ENCODE assay signal across 21 cellular contexts in the genomic region with DNA sequence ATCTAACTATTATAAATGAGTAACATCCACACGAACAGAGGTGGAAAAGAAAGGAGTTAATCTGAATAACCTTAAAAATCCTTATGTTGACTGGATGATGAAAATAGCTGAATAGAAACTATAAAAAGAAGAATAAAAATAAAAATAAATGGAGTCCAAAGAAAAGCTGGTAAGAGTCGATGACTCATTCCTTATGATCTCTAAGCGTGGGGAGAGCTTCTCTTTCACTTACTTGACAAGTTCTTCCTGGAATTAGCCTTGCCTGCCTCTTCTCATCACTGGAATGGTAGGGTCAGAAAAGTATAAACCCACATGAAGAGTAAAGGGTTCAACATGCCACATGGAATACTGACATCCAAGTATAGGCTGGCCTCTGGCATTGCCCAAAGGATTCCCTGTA.
A peak's percentile ranks its signal among the peaks of the same experiment; 100 is the strongest.
DNase-seq lines count a peak whose midpoint lies in the region; ATAC-seq, FAIRE-seq and TF ChIP-seq lines count a peak whose summit lies in the region.
"Had no signal": no experiment of that assay in that cellular context is flagged by ENCODE, and none has a peak within 500 bp of the region (broad histone marks: within the 10 kb centered on the region; RNA-seq: fewer than 3 reads in every experiment).

No MANE protein-coding gene starts in this region.

- no peaks in the 10 kb centered on the region for H3K36me3 ChIP-seq in bronchial epithelial cell (ENCODE audit: control insufficient read depth, insufficient read depth, low read length)
- no peaks in the 10 kb centered on the region for H3K36me3 ChIP-seq in tibial artery
- H3K36me3 ChIP-seq: colonic mucosa, lower lobe of right lung, vagina had no signal

- peaks cover 2 to 8% of the 10 kb centered on the region in 2 donors for H3K9me3 Mint-ChIP-seq in effector memory CD8-positive, alpha-beta T cell

- H3K4me1 Mint-ChIP-seq in effector memory CD8-positive, alpha-beta T cell (ENCODE audit: low read depth in 2 of 2), result no peaks in the 10 kb centered on the region
- H3K4me1 Mint-ChIP-seq: immature natural killer cell, naive B cell had no signal

- FAIRE-seq in bronchial epithelial cell (lab: Jason Lieb, UNC), result no peak

- H3K27ac Mint-ChIP-seq in effector memory CD8-positive, alpha-beta T cell, result no peak overlapping the region
- H3K27ac Mint-ChIP-seq: immature natural killer cell, naive B cell had no signal

- H3K4me3 ChIP-seq in bronchial epithelial cell (ENCODE audit: low read depth, low read length), result no peak overlapping the region
- no peak overlapping the region for H3K4me3 ChIP-seq in tibial artery
- H3K4me3 ChIP-seq: colonic mucosa, lower lobe of right lung, skin epidermis, vagina had no signal

- peak; percentile 31 for DNase-seq in COLO829 (ENCODE audit: low spot score)
- DNase-seq in M059J (ENCODE audit: low read depth), result peak; percentile 55
- peak; percentile 55 for DNase-seq in bronchial epithelial cell (ENCODE audit: low read depth)
- peak; percentile 83 for DNase-seq in iris pigment epithelial cell (ENCODE audit: low read depth)
- no peak for DNase-seq in tibial artery
- DNase-seq in effector memory CD8-positive, alpha-beta T cell, result no peak
- DNase-seq in SW 1271 (lab: John Stamatoyannopoulos, UW), result no peak
- no peak for DNase-seq in activated CD4-positive, alpha-beta T cell treated with anti-CD3 and anti-CD28 coated beads, Interleukin-2, amount 50 U/mL, for 4 hours
- DNase-seq: activated CD8-positive, alpha-beta memory T cell treated with anti-CD3 and anti-CD28 coated beads, Interleukin-2, amount 50 U/mL, for 4 hours; colonic mucosa; COR-L47; immature natural killer cell; KBM-7; lower lobe of right lung; naive B cell; NCI-H1105; NCI-H69; SIG-M5; stimulated activated CD8-positive, alpha-beta memory T cell treated with anti-CD3 and anti-CD28 coated beads, Interleukin-4, amount 100 ng/mL, for 48 hours had no signal

- no peak for ATAC-seq in effector memory CD8-positive, alpha-beta T cell (replicated peaks)
- ATAC-seq: lower lobe of right lung had no signal

- H3K27me3 ChIP-seq in bronchial epithelial cell (ENCODE audit: control insufficient read depth, insufficient read depth, low read length) (no peaks in the 10 kb centered on the region), tibial artery (no peaks in the 10 kb centered on the region)
- H3K27me3 ChIP-seq: colonic mucosa, vagina had no signal

- no peak overlapping the region for H3K27ac ChIP-seq in tibial artery
- H3K27ac ChIP-seq: colonic mucosa, lower lobe of right lung, skin epidermis, vagina had no signal

- H3K36me3 Mint-ChIP-seq in effector memory CD8-positive, alpha-beta T cell (ENCODE audit: insufficient read depth), result no peaks in the 10 kb centered on the region
- H3K36me3 Mint-ChIP-seq: immature natural killer cell, naive B cell had no signal

- no peaks in the 10 kb centered on the region for H3K27me3 Mint-ChIP-seq in effector memory CD8-positive, alpha-beta T cell
- H3K27me3 Mint-ChIP-seq: naive B cell had no signal

- intact Hi-C loops in tibial artery (cut with DNase I; ENCODE audit: low total_unique reads), result no loop called here

- no peaks in the 10 kb centered on the region for H3K9me3 ChIP-seq in tibial artery
- H3K9me3 ChIP-seq: colonic mucosa, lower lobe of right lung, vagina had no signal

- H3K4me1 ChIP-seq in tibial artery, result no peaks in the 10 kb centered on the region
- H3K4me1 ChIP-seq: colonic mucosa, lower lobe of right lung, vagina had no signal

- no peak for TF ChIP-seq CTCF in bronchial epithelial cell (IDR thresholded peaks at IDR 0.05; ENCODE audit: insufficient read depth, low read length, severe bottlenecking)
- no peak for TF ChIP-seq CTCF in tibial artery (IDR thresholded peaks at IDR 0.05)

- no peak overlapping the region for H3K4me3 Mint-ChIP-seq in effector memory CD8-positive, alpha-beta T cell
- H3K4me3 Mint-ChIP-seq: immature natural killer cell, naive B cell had no signal

Comparison
In these comparisons a context has a peak if more than half of its experiments do, and no peak if none do; other contexts are left out.
1. DNase-seq: peak in COLO829 (single experiment), M059J (single experiment), bronchial epithelial cell (single experiment) and iris pigment epithelial cell (single experiment); none in tibial artery (0 of 2), effector memory CD8-positive, alpha-beta T cell (0 of 3), SW 1271 (0 of 2) and activated CD4-positive, alpha-beta T cell treated with anti-CD3 and anti-CD28 coated beads, Interleukin-2, amount 50 U/mL, for 4 hours (0 of 2).